Comparison of ENCODE assay signal across 8 cellular contexts in the genomic region with DNA sequence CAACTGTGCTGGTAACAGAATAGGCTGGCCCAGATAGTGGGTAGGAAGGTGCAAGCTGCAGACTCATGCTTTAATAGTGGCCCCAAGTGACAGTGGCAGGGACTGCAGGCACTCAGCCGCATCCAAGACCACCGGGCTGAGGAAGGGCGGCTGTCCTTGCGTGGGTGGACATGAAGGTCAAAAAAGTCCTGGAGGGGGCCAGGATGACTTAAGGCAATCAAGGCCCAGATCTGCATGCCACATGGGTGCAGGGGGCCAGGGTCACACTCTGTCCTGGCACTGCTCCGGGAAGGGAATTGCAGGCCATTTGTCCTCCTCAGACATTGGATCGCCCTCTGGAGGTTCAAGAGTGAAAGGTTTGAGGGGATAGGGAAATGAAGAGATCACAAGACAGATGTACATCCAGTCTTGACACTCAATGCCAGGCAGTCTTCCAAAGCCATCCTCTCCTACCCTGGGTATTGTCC. TPM values are rescaled to one million over a fixed set of nuclear protein-coding genes. Genes with fewer than 3 reads are reported as not detected.
DNase-seq lines count a peak whose midpoint lies in the region; ATAC-seq and TF ChIP-seq lines count a peak whose summit lies in the region.

No MANE protein-coding gene starts in this region.

- H3K79me2 ChIP-seq in HCT116 (ENCODE audit: insufficient read depth, low read length) = no peaks in the 10 kb centered on the region

- no peaks in the 10 kb centered on the region for H4K20me1 ChIP-seq in HCT116 (ENCODE audit: insufficient read depth)

- TF ChIP-seq POLR2A in HCT116 (IDR thresholded peaks at IDR 0.05; ENCODE audit: borderline replicate concordance, extremely low read depth, insufficient read depth, insufficient read length) = no peak

- no peaks in the 10 kb centered on the region for H3K27me3 ChIP-seq in HCT116 (ENCODE audit: insufficient read depth, low read length)

- H3K4me2 ChIP-seq in HCT116 (ENCODE audit: low read length) = peak overlapping the region; percentile 32

- intact Hi-C loops in Right ventricle myocardium superior (cut with DNase I) = no loop called here
- intact Hi-C loops in cardiac septum (cut with DNase I) = loop anchor here (5.0 kb wide), 1 partner anchor 96 kb away; no protein-coding TSS in a partner anchor
- intact Hi-C loops in HCT116 (cut with micrococcal nuclease) = loop anchor here (1.0 to 5.0 kb wide), 3 partner anchors 99 to 466 kb away; no protein-coding TSS in a partner anchor

- H2AFZ ChIP-seq in HCT116 (ENCODE audit: low read depth, low read length, poor library complexity, severe bottlenecking) = no peak overlapping the region

- H3K9me3 ChIP-seq in HCT116 (ENCODE audit: control insufficient read depth in 1 of 2, insufficient read depth in 1 of 2, low read depth in 1 of 2, low read length in 2 of 2) = no peaks in the 10 kb centered on the region

- ATAC-seq in Right ventricle myocardium superior (ENCODE audit: poor library complexity) = peak; percentile 87
- peak; percentile 97 for ATAC-seq in HCT116

- H3K27ac ChIP-seq in HCT116 (ENCODE audit: low read depth, low read length) = no peak overlapping the region

- DNase-seq in Right ventricle myocardium superior = peak; percentile 48
- DNase-seq in cardiac septum (ENCODE audit: low spot score) = no peak
- peak; percentile 40 for DNase-seq in HCT116 (ENCODE audit: low read depth, low spot score)
- DNase-seq in KBM-7 = peak; percentile 89
- peak; percentile 54 for DNase-seq in germinal center (ENCODE audit: low spot score)
- peak; percentile 53 for DNase-seq in renal cortical epithelial cell (ENCODE audit: low read depth)
- DNase-seq in NCI-H2227 (lab: John Stamatoyannopoulos, UW; ENCODE audit: unreplicated experiment) = no peak

- peak; percentile 67 for TF ChIP-seq RAD21 in HCT116 (IDR thresholded peaks at IDR 0.05; ENCODE audit: low read depth)

- in situ Hi-C loops in KBM-7 (cut with MboI; ENCODE audit: low pct_unique_long_range_greater_than_20kb, low sequenced_read_pairs) = no loop called here

- peak; percentile 63 to 94 (median 73) for TF ChIP-seq CTCF in HCT116 (IDR thresholded peaks at IDR 0.05 in 2 of 3, conservative IDR thresholded peaks at IDR 0.05 in 1 of 3; ENCODE audit: borderline replicate concordance in 1 of 3, insufficient read depth in 1 of 3, low read depth in 2 of 3, low read length in 2 of 3)
- TF ChIP-seq CTCF in WI38 (IDR thresholded peaks at IDR 0.05; ENCODE audit: low read depth, low read length) = peak; percentile 32; the same call in 1 of the 2 replicates

- BruUV-seq in HCT116 (replicated peaks; lab: Mats Ljungman, UMichigan) = no TSS peak

- POLR2A ChIA-PET in HCT116 (lab: Charles Lee) = no interaction called here

- no peaks in the 10 kb centered on the region for H3K9me2 ChIP-seq in HCT116 (ENCODE audit: insufficient read depth)

- H3K4me1 ChIP-seq in HCT116 (ENCODE audit: control insufficient read depth in 1 of 2, insufficient read depth in 2 of 2, low read length in 2 of 2) = peaks cover 0 to 5% of the 10 kb centered on the region in 2 experiments; a peak in 2 of 4 replicates

- CTCF ChIA-PET in HCT116 (lab: Charles Lee) = interaction anchor here (0.6 to 1.9 kb wide), 5 partner anchors 12 to 488 kb away, joined by 4 to 12 read pairs (median 7); no protein-coding TSS in a partner anchor

- H3K36me3 ChIP-seq in HCT116 (ENCODE audit: control insufficient read depth in 1 of 2, insufficient read depth in 2 of 2, low read length in 2 of 2) = peaks cover 0 to 10% of the 10 kb centered on the region in 2 experiments; a peak in 2 of 4 replicates

- H3K9ac ChIP-seq in HCT116 (ENCODE audit: low read length) = no peak overlapping the region

- RAD21 ChIA-PET in HCT116 (lab: Charles Lee; ENCODE audit: low non-redundant PET in 1 of 2, low total read pairs in 2 of 2, uncharacterized antibody in 2 of 2, unreplicated experiment in 2 of 2) = interaction anchor here (0.6 to 1.0 kb wide), 2 partner anchors 44 to 98 kb away, joined by 3 to 4 read pairs; no protein-coding TSS in a partner anchor

- H3K4me3 ChIP-seq in HCT116 (replicated peaks in 1 of 2; ENCODE audit: low read depth in 1 of 2, low read length in 2 of 2) (no peak overlapping the region), WI38 (ENCODE audit: low read depth, low read length) (no peak overlapping the region)

TF ChIP-seq in HCT116, 20 proteins besides CTCF, POLR2A, EP300 and RAD21:
- TF ChIP-seq, protein P1, sequence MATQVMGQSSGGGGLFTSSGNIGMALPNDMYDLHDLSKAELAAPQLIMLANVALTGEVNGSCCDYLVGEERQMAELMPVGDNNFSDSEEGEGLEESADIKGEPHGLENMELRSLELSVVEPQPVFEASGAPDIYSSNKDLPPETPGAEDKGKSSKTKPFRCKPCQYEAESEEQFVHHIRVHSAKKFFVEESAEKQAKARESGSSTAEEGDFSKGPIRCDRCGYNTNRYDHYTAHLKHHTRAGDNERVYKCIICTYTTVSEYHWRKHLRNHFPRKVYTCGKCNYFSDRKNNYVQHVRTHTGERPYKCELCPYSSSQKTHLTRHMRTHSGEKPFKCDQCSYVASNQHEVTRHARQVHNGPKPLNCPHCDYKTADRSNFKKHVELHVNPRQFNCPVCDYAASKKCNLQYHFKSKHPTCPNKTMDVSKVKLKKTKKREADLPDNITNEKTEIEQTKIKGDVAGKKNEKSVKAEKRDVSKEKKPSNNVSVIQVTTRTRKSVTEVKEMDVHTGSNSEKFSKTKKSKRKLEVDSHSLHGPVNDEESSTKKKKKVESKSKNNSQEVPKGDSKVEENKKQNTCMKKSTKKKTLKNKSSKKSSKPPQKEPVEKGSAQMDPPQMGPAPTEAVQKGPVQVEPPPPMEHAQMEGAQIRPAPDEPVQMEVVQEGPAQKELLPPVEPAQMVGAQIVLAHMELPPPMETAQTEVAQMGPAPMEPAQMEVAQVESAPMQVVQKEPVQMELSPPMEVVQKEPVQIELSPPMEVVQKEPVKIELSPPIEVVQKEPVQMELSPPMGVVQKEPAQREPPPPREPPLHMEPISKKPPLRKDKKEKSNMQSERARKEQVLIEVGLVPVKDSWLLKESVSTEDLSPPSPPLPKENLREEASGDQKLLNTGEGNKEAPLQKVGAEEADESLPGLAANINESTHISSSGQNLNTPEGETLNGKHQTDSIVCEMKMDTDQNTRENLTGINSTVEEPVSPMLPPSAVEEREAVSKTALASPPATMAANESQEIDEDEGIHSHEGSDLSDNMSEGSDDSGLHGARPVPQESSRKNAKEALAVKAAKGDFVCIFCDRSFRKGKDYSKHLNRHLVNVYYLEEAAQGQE (IDR thresholded peaks at IDR 0.05; ENCODE audit: low read depth) = no peak
- TF ChIP-seq SP1 (IDR thresholded peaks at IDR 0.05; ENCODE audit: low read depth) = no peak
- no peak for TF ChIP-seq FOSL1 (IDR thresholded peaks at IDR 0.05; ENCODE audit: low read depth)
- no peak for TF ChIP-seq ATF3 (IDR thresholded peaks at IDR 0.05)
- no peak for TF ChIP-seq ZFX (IDR thresholded peaks at IDR 0.05)
- no peak for TF ChIP-seq CEBPB (IDR thresholded peaks at IDR 0.05; ENCODE audit: low read depth)
- TF ChIP-seq POLR2AphosphoS5 (IDR thresholded peaks at IDR 0.05; ENCODE audit: low read depth, low read length) = no peak
- no peak for TF ChIP-seq SIN3A (IDR thresholded peaks at IDR 0.05; ENCODE audit: low read depth)
- no peak for TF ChIP-seq ELF1 (IDR thresholded peaks at IDR 0.05; ENCODE audit: borderline replicate concordance, low read depth)
- no peak for TF ChIP-seq ZBTB33 (IDR thresholded peaks at IDR 0.05; ENCODE audit: extremely low read depth, insufficient replicate concordance, low read length)
- no peak for TF ChIP-seq TCF7L2 (IDR thresholded peaks at IDR 0.05; ENCODE audit: borderline replicate concordance, extremely low read depth, insufficient read depth, insufficient read length)
- TF ChIP-seq EGR1 (IDR thresholded peaks at IDR 0.05; ENCODE audit: low read depth) = no peak
- no peak for TF ChIP-seq JUND (IDR thresholded peaks at IDR 0.05)

RNA-seq across cellular contexts. Expression of gene VNN2, which starts 10.4 kb away (rescaled TPM):
- total RNA-seq in Right ventricle myocardium superior (1.9 TPM), cardiac septum (3.1 TPM), HCT116 (2021; ENCODE audit: unreplicated experiment) (0.37 TPM), renal cortical epithelial cell (1.5 and 6.9 TPM in 2 replicates)
- not detected in 2 replicates for polyA plus RNA-seq in HCT116 (2012)

RNA-seq across cellular contexts. Expression of gene SLC18B1, which starts 30.4 kb away (rescaled TPM):
- total RNA-seq in Right ventricle myocardium superior (3.7 TPM), cardiac septum (1.2 TPM), HCT116 (2021; ENCODE audit: unreplicated experiment) (18.1 TPM), renal cortical epithelial cell (23.1 and 25.4 TPM in 2 replicates)
- polyA plus RNA-seq in HCT116 (2012) = 6.6 and 8.7 TPM in 2 replicates

RNA-seq across cellular contexts. Expression of gene RPS12, which starts 46.3 kb away (rescaled TPM):
- total RNA-seq in Right ventricle myocardium superior = 465 TPM
- 366 TPM for total RNA-seq in cardiac septum
- total RNA-seq in HCT116 (2021; ENCODE audit: unreplicated experiment) = 1,660 TPM
- polyA plus RNA-seq in HCT116 (2012) = 6,608 and 8,847 TPM in 2 replicates
- 827 and 839 TPM in 2 replicates for total RNA-seq in renal cortical epithelial cell

RNA-seq across cellular contexts. Expression of gene VNN1, which starts 54.2 kb away (rescaled TPM):
- total RNA-seq in Right ventricle myocardium superior (1.7 TPM), cardiac septum (0.30 TPM), HCT116 (2021; ENCODE audit: unreplicated experiment) (not detected), renal cortical epithelial cell (2.2 and 4.5 TPM in 2 replicates)
- polyA plus RNA-seq in HCT116 (2012) = 0.01 TPM in 1 of 2 replicates, not detected in the other

Comparison
In these comparisons a context has a peak if more than half of its experiments do, and no peak if none do; other contexts are left out.
1. DNase-seq: peak in Right ventricle myocardium superior (single experiment), HCT116 (single experiment), KBM-7 (single experiment), germinal center (single experiment) and renal cortical epithelial cell (single experiment); none in cardiac septum (single experiment) and NCI-H2227 (single experiment).